Comparison of ENCODE assay signal across 29 cellular contexts in genomic region chr3:151467069-151467468, GRCh38. TPM values are rescaled to one million over a fixed set of nuclear protein-coding genes. Genes with fewer than 3 reads are reported as not detected.
DNase-seq lines count a peak whose midpoint lies in the region; ATAC-seq, FAIRE-seq and TF ChIP-seq lines count a peak whose summit lies in the region.
"Had no signal": no experiment of that assay in that cellular context is flagged by ENCODE, and none has a peak within 500 bp of the region (broad histone marks: within the 10 kb centered on the region; RNA-seq: fewer than 3 reads in every experiment).

No MANE protein-coding gene starts in this region.

- H3K27ac Mint-ChIP-seq in stimulated activated memory B cell treated with anti-CD40 and anti-IgM and Interleukin-4, amounts not matched to agents 10 μg/mL and 1 μg/mL and 100 μg/mL, for 72 hours: no peak overlapping the region
- H3K27ac Mint-ChIP-seq: activated CD4-positive, alpha-beta T cell treated with anti-CD3 and anti-CD28 coated beads, Interleukin-2, amount 10 ng/mL, durations not matched to agents 24 days and 14 days; CD4-positive, alpha-beta T cell; immature natural killer cell; naive thymus-derived CD4-positive, alpha-beta T cell; type B pancreatic cell had no signal

- H3K9me2 ChIP-seq in Loucy (replicated peaks; ENCODE audit: low read depth, low read length) (no peaks in the 10 kb centered on the region), OCI-LY7 (ENCODE audit: insufficient read depth, low read length) (no peaks in the 10 kb centered on the region), hepatocyte (replicated peaks; ENCODE audit: insufficient read depth) (no peaks in the 10 kb centered on the region)

- H3K4me1 Mint-ChIP-seq in stimulated activated memory B cell treated with anti-CD40 and anti-IgM and Interleukin-4, amounts not matched to agents 10 μg/mL and 1 μg/mL and 100 μg/mL, for 72 hours: peaks cover 8% of the 10 kb centered on the region
- H3K4me1 Mint-ChIP-seq: activated CD4-positive, alpha-beta T cell treated with anti-CD3 and anti-CD28 coated beads, Interleukin-2, amount 10 ng/mL, durations not matched to agents 24 days and 14 days; immature natural killer cell had no signal

- H3K4me1 ChIP-seq in Loucy (ENCODE audit: insufficient read depth, low read length, poor library complexity, severe bottlenecking): no peaks in the 10 kb centered on the region
- H3K4me1 ChIP-seq in OCI-LY7 (ENCODE audit: insufficient read depth, low read length, poor library complexity, severe bottlenecking): no peaks in the 10 kb centered on the region
- H3K4me1 ChIP-seq in hepatocyte (ENCODE audit: insufficient read depth): no peaks in the 10 kb centered on the region
- H3K4me1 ChIP-seq: colonic mucosa, foreskin keratinocyte, SJCRH30 had no signal

- no peaks in the 10 kb centered on the region for H4K20me1 ChIP-seq in Loucy (ENCODE audit: insufficient read depth, low read length, poor library complexity, severe bottlenecking)
- H4K20me1 ChIP-seq in OCI-LY7 (ENCODE audit: insufficient read depth, low read length): no peaks in the 10 kb centered on the region
- H4K20me1 ChIP-seq in hepatocyte (ENCODE audit: insufficient read depth, poor library complexity, severe bottlenecking): no peaks in the 10 kb centered on the region

- ATAC-seq in GM19395 (IDR thresholded peaks at IDR 0.05; ENCODE audit: unreplicated experiment): peak; percentile 59
- peak; percentile 71 for ATAC-seq in stimulated activated memory B cell treated with anti-CD40 and anti-IgM and Interleukin-4, amounts not matched to agents 10 μg/mL and 1 μg/mL and 100 μg/mL, for 72 hours
- ATAC-seq: foreskin keratinocyte; naive thymus-derived CD4-positive, alpha-beta T cell had no signal

- H3K27ac ChIP-seq in OCI-LY7 (ENCODE audit: low read depth, low read length, poor library complexity, severe bottlenecking) (no peak overlapping the region), hepatocyte (no peak overlapping the region)
- H3K27ac ChIP-seq: colonic mucosa, foreskin keratinocyte, PC-9, SJCRH30 had no signal

- peaks cover 14% of the 10 kb centered on the region for H3K27me3 Mint-ChIP-seq in stimulated activated memory B cell treated with anti-CD40 and anti-IgM and Interleukin-4, amounts not matched to agents 10 μg/mL and 1 μg/mL and 100 μg/mL, for 72 hours

- H3K4me3 Mint-ChIP-seq in stimulated activated memory B cell treated with anti-CD40 and anti-IgM and Interleukin-4, amounts not matched to agents 10 μg/mL and 1 μg/mL and 100 μg/mL, for 72 hours: no peak overlapping the region
- H3K4me3 Mint-ChIP-seq: activated CD4-positive, alpha-beta T cell treated with anti-CD3 and anti-CD28 coated beads, Interleukin-2, amount 10 ng/mL, durations not matched to agents 24 days and 14 days; CD4-positive, alpha-beta T cell; immature natural killer cell; naive thymus-derived CD4-positive, alpha-beta T cell; type B pancreatic cell had no signal

- POLR2A ChIA-PET in OCI-LY7 (lab: Charles Lee): no interaction called here

- H3F3A ChIP-seq in Loucy (ENCODE audit: low read depth): no peaks in the 10 kb centered on the region

- intact Hi-C loops in OCI-LY7 (cut with micrococcal nuclease; ENCODE audit: unreplicated experiment): loop anchor here (5.0 to 10.0 kb wide), 2 partner anchors 370 to 448 kb away; no protein-coding TSS in a partner anchor

- no TSS peak for BruUV-seq in OCI-LY7 (replicated peaks; lab: Mats Ljungman, UMichigan)

- FAIRE-seq in RCC 7860 (lab: Jason Lieb, UNC): no peak

- TF ChIP-seq CTCF in Loucy (conservative IDR thresholded peaks at IDR 0.05; ENCODE audit: low read length) (no peak), OCI-LY7 (conservative IDR thresholded peaks at IDR 0.05; ENCODE audit: low read length) (no peak), hepatocyte (IDR thresholded peaks at IDR 0.05; ENCODE audit: poor library complexity) (no peak)

- H3K9ac ChIP-seq in Loucy (ENCODE audit: low read depth, low read length, poor library complexity, severe bottlenecking): no peak overlapping the region

- H2AFZ ChIP-seq in Loucy (ENCODE audit: low read length): peak overlapping the region; percentile 22; the same call in 1 of the 2 replicates
- H2AFZ ChIP-seq in OCI-LY7 (ENCODE audit: low read length): no peak overlapping the region
- H2AFZ ChIP-seq in hepatocyte: no peak overlapping the region
- H2AFZ ChIP-seq: PC-9 had no signal

- H3K9me3 ChIP-seq in Loucy (ENCODE audit: insufficient read depth, low read depth, low read length): no peaks in the 10 kb centered on the region
- H3K9me3 ChIP-seq in OCI-LY7 (ENCODE audit: low read length): no peaks in the 10 kb centered on the region
- no peaks in the 10 kb centered on the region for H3K9me3 ChIP-seq in hepatocyte (ENCODE audit: low read depth)
- H3K9me3 ChIP-seq: colonic mucosa, HAP-1, SJCRH30 had no signal

- no peak overlapping the region for H3K4me3 ChIP-seq in Loucy (ENCODE audit: low read length, poor library complexity, severe bottlenecking)
- no peak overlapping the region for H3K4me3 ChIP-seq in OCI-LY7 (ENCODE audit: low read depth, low read length, poor library complexity, severe bottlenecking)
- no peak overlapping the region for H3K4me3 ChIP-seq in hepatocyte
- H3K4me3 ChIP-seq: colonic mucosa, HAP-1, PC-9, SJCRH30 had no signal

- CTCF ChIA-PET in OCI-LY7 (lab: Charles Lee; ENCODE audit: unreplicated experiment): interaction anchor here (0.9 kb wide), 1 partner anchor 98 kb away, joined by 3 read pairs; no protein-coding TSS in a partner anchor

- DNase-seq in OCI-LY7 (ENCODE audit: low spot score) (peak; percentile 3), NCI-H187 (lab: John Stamatoyannopoulos, UW) (no peak), RCC 7860 (ENCODE audit: low spot score) (no peak), hepatocyte (ENCODE audit: low spot score) (no peak)
- DNase-seq: activated CD4-positive, alpha-beta T cell treated with anti-CD3 and anti-CD28 coated beads, Interleukin-2, amount 10 ng/mL, durations not matched to agents 24 days and 14 days; activated naive CD4-positive, alpha-beta T cell treated with anti-CD3 and anti-CD28 coated beads, Interleukin-2, amount 50 U/mL, for 16 hours; anterior cingulate cortex; CD4-positive, alpha-beta T cell; colonic mucosa; effector memory CD4-positive, alpha-beta T cell; foreskin keratinocyte; hippocampal formation; immature natural killer cell; IMR-90; mesendoderm; naive thymus-derived CD4-positive, alpha-beta T cell; NCI-H1694 treated with DMSO at 0.1 percent for 48 hours; NCI-H2171 treated with DMSO at 0.1 percent for 48 hours; NCI-H524 treated with DMSO at 0.1 percent for 48 hours; occipital lobe; PC-9; SJCRH30 had no signal

- H3K9me3 Mint-ChIP-seq in stimulated activated memory B cell treated with anti-CD40 and anti-IgM and Interleukin-4, amounts not matched to agents 10 μg/mL and 1 μg/mL and 100 μg/mL, for 72 hours: peaks cover 3% of the 10 kb centered on the region
- H3K9me3 Mint-ChIP-seq: activated CD4-positive, alpha-beta T cell treated with anti-CD3 and anti-CD28 coated beads, Interleukin-2, amount 10 ng/mL, durations not matched to agents 24 days and 14 days; CD4-positive, alpha-beta T cell; immature natural killer cell had no signal

- H3K4me2 ChIP-seq in Loucy (ENCODE audit: low read depth, low read length, poor library complexity, severe bottlenecking): no peak overlapping the region
- no peak overlapping the region for H3K4me2 ChIP-seq in OCI-LY7 (ENCODE audit: low read length)
- H3K4me2 ChIP-seq in hepatocyte: no peak overlapping the region
- H3K4me2 ChIP-seq: PC-9 had no signal

- no peaks in the 10 kb centered on the region for H3K36me3 ChIP-seq in Loucy (ENCODE audit: insufficient read depth, low read length)
- no peaks in the 10 kb centered on the region for H3K36me3 ChIP-seq in OCI-LY7 (ENCODE audit: insufficient read depth, low read length)
- H3K36me3 ChIP-seq in hepatocyte (replicated peaks; ENCODE audit: insufficient read depth, low read depth): no peaks in the 10 kb centered on the region
- H3K36me3 ChIP-seq: colonic mucosa, HAP-1, SJCRH30 had no signal

- H3K79me2 ChIP-seq in Loucy (ENCODE audit: insufficient read depth, low read length): no peaks in the 10 kb centered on the region
- H3K79me2 ChIP-seq in OCI-LY7 (ENCODE audit: insufficient read depth, low read depth, low read length): no peaks in the 10 kb centered on the region
- H3K79me2 ChIP-seq in hepatocyte: no peaks in the 10 kb centered on the region

- no peaks in the 10 kb centered on the region for H3K27me3 ChIP-seq in Loucy (ENCODE audit: insufficient read depth, low read length, poor library complexity, severe bottlenecking)
- H3K27me3 ChIP-seq in hepatocyte: peaks cover under 1% of the 10 kb centered on the region
- H3K27me3 ChIP-seq: colonic mucosa had no signal

- WGBS in hepatocyte (ENCODE audit: low lambda C conversion rate, missing lambda C conversion rate): 95% methylated on average over 1 of the region's 1 CpG

- no peaks in the 10 kb centered on the region for H3K36me3 Mint-ChIP-seq in stimulated activated memory B cell treated with anti-CD40 and anti-IgM and Interleukin-4, amounts not matched to agents 10 μg/mL and 1 μg/mL and 100 μg/mL, for 72 hours
- H3K36me3 Mint-ChIP-seq: immature natural killer cell; naive thymus-derived CD4-positive, alpha-beta T cell; type B pancreatic cell had no signal

RNA-seq across cellular contexts. Expression of gene IGSF10, which starts 6.2 kb away (rescaled TPM):
- total RNA-seq in OCI-LY7 (2014; rRNA removed; shearing (Covaris generic)): not detected in 2 replicates
- total RNA-seq in OCI-LY7 (2022) (not detected in 2 replicates), hepatocyte (1.0 and 1.4 TPM in 2 replicates)
- 0.12 and 0.75 TPM in 2 replicates for polyA plus RNA-seq in hepatocyte
- total RNA-seq: activated CD4-positive, alpha-beta T cell treated with anti-CD3 and anti-CD28 coated beads, Interleukin-2, amount 10 ng/mL, durations not matched to agents 24 days and 14 days; CD4-positive, alpha-beta T cell; foreskin keratinocyte; MCF 10A; SJCRH30; T-helper 1 cell treated with Interleukin-12 subunit alpha and Interleukin-12 subunit beta and Interleukin-4 antibody, amounts not matched to agents 30 ng/mL and 1 ng/mL, for 36 hours had no signal
- polyA plus RNA-seq: foreskin keratinocyte; immature natural killer cell; naive thymus-derived CD4-positive, alpha-beta T cell had no signal
